Comparison of ENCODE assay signal across 1 cellular context in genomic region chr19:8513687-8514504, GRCh38.
TF ChIP-seq lines count a peak whose summit lies in the region.

Gene ZNF414, minus strand, starts transcription at chr19:8514167. Its CDS starts 121 bp downstream, at chr19:8514046.

TF ChIP-seq in HepG2, 621 proteins besides CTCF, POLR2A, EP300 and RAD21 (continued from another document):
- TF ChIP-seq ARID5B (CRISPR knock-in tag; IDR thresholded peaks at IDR 0.05) (peak; percentile 11; the same call in 1 of the 2 replicates), ZNF512 (CRISPR knock-in tag; IDR thresholded peaks at IDR 0.05) (no peak), ZNF282 (IDR thresholded peaks at IDR 0.05; ENCODE audit: partially characterized antibody) (no peak), NKX3-1 (CRISPR knock-in tag; IDR thresholded peaks at IDR 0.05) (peak; percentile 68; the same call in 1 of the 2 replicates), POGK (CRISPR knock-in tag; conservative IDR thresholded peaks at IDR 0.05) (peak; percentile 94), TBX3 (IDR thresholded peaks at IDR 0.05; ENCODE audit: borderline replicate concordance) (no peak), CCAR2 (optimal IDR thresholded peaks at IDR 0.05; ENCODE audit: low read depth, low read length) (no peak), ZNF616 (CRISPR knock-in tag; IDR thresholded peaks at IDR 0.05; ENCODE audit: low read depth) (0 out of 2 replicates have a peak, but pooled peaks have one; percentile 30), GABPA (IDR thresholded peaks at IDR 0.05; ENCODE audit: low read depth, low read length) (peak; percentile 72), GABPA (CRISPR knock-in tag; IDR thresholded peaks at IDR 0.05; ENCODE audit: low read depth) (peak; percentile 87), ZNF577 (CRISPR knock-in tag; IDR thresholded peaks at IDR 0.05; ENCODE audit: borderline replicate concordance, low read depth) (no peak), CEBPG (CRISPR knock-in tag; IDR thresholded peaks at IDR 0.05) (peak; percentile 82), ZNF33B (CRISPR knock-in tag; IDR thresholded peaks at IDR 0.05) (peak; percentile 47; the same call in 1 of the 2 replicates), EED (CRISPR knock-in tag; IDR thresholded peaks at IDR 0.05) (no peak), MAZ (IDR thresholded peaks at IDR 0.05; ENCODE audit: borderline replicate concordance, low read depth, low read length) (0 out of 2 replicates have a peak, but pooled peaks have one; percentile 52), MAZ (CRISPR knock-in tag; IDR thresholded peaks at IDR 0.05; ENCODE audit: low read depth) (peak; percentile 76), HNF4A (CRISPR knock-in tag; IDR thresholded peaks at IDR 0.05) (no peak), ZSCAN21 (CRISPR knock-in tag; IDR thresholded peaks at IDR 0.05; ENCODE audit: borderline replicate concordance) (no peak; the same call in 1 of the 2 replicates), ZNF234 (CRISPR knock-in tag; conservative IDR thresholded peaks at IDR 0.05) (no peak), ELF1 (CRISPR knock-in tag; IDR thresholded peaks at IDR 0.05) (peak; percentile 91), ZNF335 (CRISPR knock-in tag; IDR thresholded peaks at IDR 0.05) (no peak), TGIF2 (CRISPR knock-in tag; IDR thresholded peaks at IDR 0.05) (peak; percentile 52; the same call in 1 of the 2 replicates), ZNF343 (CRISPR knock-in tag; IDR thresholded peaks at IDR 0.05) (no peak), MAF1 (CRISPR knock-in tag; IDR thresholded peaks at IDR 0.05; ENCODE audit: borderline replicate concordance) (no peak), PATZ1 (CRISPR knock-in tag; IDR thresholded peaks at IDR 0.05) (peak; percentile 26; the same call in 1 of the 2 replicates), RARA (CRISPR knock-in tag; IDR thresholded peaks at IDR 0.05) (peak; percentile 51), RNF219 (CRISPR knock-in tag; IDR thresholded peaks at IDR 0.05) (no peak), RFX5 (IDR thresholded peaks at IDR 0.05; ENCODE audit: low read depth, low read length) (no peak), GPN1 (CRISPR knock-in tag; IDR thresholded peaks at IDR 0.05; ENCODE audit: borderline replicate concordance) (no peak; the same call in 1 of the 2 replicates), ZEB1 (IDR thresholded peaks at IDR 0.05; ENCODE audit: insufficient replicate concordance, low read depth) (no peak), ZNF414 (CRISPR knock-in tag; IDR thresholded peaks at IDR 0.05) (no peak), CHD2 (IDR thresholded peaks at IDR 0.05; ENCODE audit: low read depth, low read length) (peak; percentile 97), NONO (IDR thresholded peaks at IDR 0.05) (no peak), NONO (CRISPR knock-in tag; conservative IDR thresholded peaks at IDR 0.05) (peak; percentile 58; the same call in 1 of the 2 replicates), ZNF589 (CRISPR knock-in tag; conservative IDR thresholded peaks at IDR 0.05) (no peak), SCMH1 (CRISPR knock-in tag; IDR thresholded peaks at IDR 0.05; ENCODE audit: borderline replicate concordance) (no peak), ZNF570 (CRISPR knock-in tag; IDR thresholded peaks at IDR 0.05; ENCODE audit: borderline replicate concordance) (no peak), MZF1 (CRISPR knock-in tag; IDR thresholded peaks at IDR 0.05; ENCODE audit: borderline replicate concordance) (no peak)
- TF ChIP-seq, protein P1, sequence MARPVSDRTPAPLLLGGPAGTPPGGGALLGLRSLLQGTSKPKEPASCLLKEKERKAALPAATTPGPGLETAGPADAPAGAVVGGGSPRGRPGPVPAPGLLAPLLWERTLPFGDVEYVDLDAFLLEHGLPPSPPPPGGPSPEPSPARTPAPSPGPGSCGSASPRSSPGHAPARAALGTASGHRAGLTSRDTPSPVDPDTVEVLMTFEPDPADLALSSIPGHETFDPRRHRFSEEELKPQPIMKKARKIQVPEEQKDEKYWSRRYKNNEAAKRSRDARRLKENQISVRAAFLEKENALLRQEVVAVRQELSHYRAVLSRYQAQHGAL (CRISPR knock-in tag; IDR thresholded peaks at IDR 0.05; ENCODE audit: not compliant biosample characterization), result peak; percentile 49
- TF ChIP-seq, protein P2, sequence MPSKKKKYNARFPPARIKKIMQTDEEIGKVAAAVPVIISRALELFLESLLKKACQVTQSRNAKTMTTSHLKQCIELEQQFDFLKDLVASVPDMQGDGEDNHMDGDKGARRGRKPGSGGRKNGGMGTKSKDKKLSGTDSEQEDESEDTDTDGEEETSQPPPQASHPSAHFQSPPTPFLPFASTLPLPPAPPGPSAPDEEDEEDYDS (CRISPR knock-in tag; IDR thresholded peaks at IDR 0.05), result peak; percentile 88
- TF ChIP-seq, protein P3, sequence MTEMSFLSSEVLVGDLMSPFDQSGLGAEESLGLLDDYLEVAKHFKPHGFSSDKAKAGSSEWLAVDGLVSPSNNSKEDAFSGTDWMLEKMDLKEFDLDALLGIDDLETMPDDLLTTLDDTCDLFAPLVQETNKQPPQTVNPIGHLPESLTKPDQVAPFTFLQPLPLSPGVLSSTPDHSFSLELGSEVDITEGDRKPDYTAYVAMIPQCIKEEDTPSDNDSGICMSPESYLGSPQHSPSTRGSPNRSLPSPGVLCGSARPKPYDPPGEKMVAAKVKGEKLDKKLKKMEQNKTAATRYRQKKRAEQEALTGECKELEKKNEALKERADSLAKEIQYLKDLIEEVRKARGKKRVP (CRISPR knock-in tag; IDR thresholded peaks at IDR 0.05), result peak in 1 of 2 experiments; percentile 88; a peak in 2 of 4 replicates
- TF ChIP-seq, protein P4, sequence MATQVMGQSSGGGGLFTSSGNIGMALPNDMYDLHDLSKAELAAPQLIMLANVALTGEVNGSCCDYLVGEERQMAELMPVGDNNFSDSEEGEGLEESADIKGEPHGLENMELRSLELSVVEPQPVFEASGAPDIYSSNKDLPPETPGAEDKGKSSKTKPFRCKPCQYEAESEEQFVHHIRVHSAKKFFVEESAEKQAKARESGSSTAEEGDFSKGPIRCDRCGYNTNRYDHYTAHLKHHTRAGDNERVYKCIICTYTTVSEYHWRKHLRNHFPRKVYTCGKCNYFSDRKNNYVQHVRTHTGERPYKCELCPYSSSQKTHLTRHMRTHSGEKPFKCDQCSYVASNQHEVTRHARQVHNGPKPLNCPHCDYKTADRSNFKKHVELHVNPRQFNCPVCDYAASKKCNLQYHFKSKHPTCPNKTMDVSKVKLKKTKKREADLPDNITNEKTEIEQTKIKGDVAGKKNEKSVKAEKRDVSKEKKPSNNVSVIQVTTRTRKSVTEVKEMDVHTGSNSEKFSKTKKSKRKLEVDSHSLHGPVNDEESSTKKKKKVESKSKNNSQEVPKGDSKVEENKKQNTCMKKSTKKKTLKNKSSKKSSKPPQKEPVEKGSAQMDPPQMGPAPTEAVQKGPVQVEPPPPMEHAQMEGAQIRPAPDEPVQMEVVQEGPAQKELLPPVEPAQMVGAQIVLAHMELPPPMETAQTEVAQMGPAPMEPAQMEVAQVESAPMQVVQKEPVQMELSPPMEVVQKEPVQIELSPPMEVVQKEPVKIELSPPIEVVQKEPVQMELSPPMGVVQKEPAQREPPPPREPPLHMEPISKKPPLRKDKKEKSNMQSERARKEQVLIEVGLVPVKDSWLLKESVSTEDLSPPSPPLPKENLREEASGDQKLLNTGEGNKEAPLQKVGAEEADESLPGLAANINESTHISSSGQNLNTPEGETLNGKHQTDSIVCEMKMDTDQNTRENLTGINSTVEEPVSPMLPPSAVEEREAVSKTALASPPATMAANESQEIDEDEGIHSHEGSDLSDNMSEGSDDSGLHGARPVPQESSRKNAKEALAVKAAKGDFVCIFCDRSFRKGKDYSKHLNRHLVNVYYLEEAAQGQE (IDR thresholded peaks at IDR 0.05; ENCODE audit: borderline replicate concordance in 1 of 2, low read depth in 1 of 2, low read length in 2 of 2), result no peak
- TF ChIP-seq, protein P5, sequence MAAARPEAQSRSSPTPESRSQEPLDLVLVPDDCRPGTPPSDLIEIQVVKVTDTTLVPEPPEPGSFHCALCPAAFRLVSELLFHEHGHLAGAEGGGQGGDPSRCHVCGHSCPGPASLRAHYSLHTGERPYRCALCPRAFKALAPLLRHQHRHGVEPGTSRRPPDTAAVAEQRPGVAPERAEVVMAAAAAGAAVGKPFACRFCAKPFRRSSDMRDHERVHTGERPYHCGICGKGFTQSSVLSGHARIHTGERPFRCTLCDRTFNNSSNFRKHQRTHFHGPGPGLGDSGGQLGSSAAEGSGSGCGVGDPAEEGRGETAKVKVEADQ (CRISPR knock-in tag; IDR thresholded peaks at IDR 0.05; ENCODE audit: borderline replicate concordance), result 0 out of 2 replicates have a peak, but pooled peaks have one; percentile 82
TF ChIP-seq in HepG2: peak in this region for 179.
